In genomic region chr5:164504141-164504772, GRCh38 we compare ENCODE assay signal across 1 cellular context.
TF ChIP-seq lines count a peak whose summit lies in the region.

No MANE protein-coding gene starts in this region.

TF ChIP-seq in H1, 55 proteins besides CTCF, POLR2A, EP300 and RAD21 (continued from another document):
- TF ChIP-seq NRF1 (IDR thresholded peaks at IDR 0.05; ENCODE audit: low read depth, low read length) (no peak), TAF7 (optimal IDR thresholded peaks at IDR 0.05; ENCODE audit: borderline replicate concordance, low read depth, low read length) (no peak), SRF (IDR thresholded peaks at IDR 0.05; ENCODE audit: low read depth, low read length) (no peak), SP1 (IDR thresholded peaks at IDR 0.05; ENCODE audit: low read depth, low read length) (no peak), KDM1A (IDR thresholded peaks at IDR 0.05; ENCODE audit: borderline replicate concordance, low read length) (no peak), CREB1 (IDR thresholded peaks at IDR 0.05) (no peak), GABPA (IDR thresholded peaks at IDR 0.05; ENCODE audit: borderline replicate concordance, insufficient read depth, low read length) (no peak), NANOG (IDR thresholded peaks at IDR 0.05; ENCODE audit: insufficient read depth, low read depth, low read length, poor library complexity, severe bottlenecking) (no peak), PHF8 (conservative IDR thresholded peaks at IDR 0.05; ENCODE audit: low read depth, low read length) (no peak), TAF1 (IDR thresholded peaks at IDR 0.05; ENCODE audit: low read depth, low read length) (no peak), BCL11A (IDR thresholded peaks at IDR 0.05; ENCODE audit: low read depth in 2 of 2, low read length in 2 of 2) (no peak), TBP (IDR thresholded peaks at IDR 0.05; ENCODE audit: low read depth, low read length) (no peak), SUZ12 (IDR thresholded peaks at IDR 0.05; ENCODE audit: low read length) (no peak), RXRA (IDR thresholded peaks at IDR 0.05; ENCODE audit: insufficient read depth, low read depth, low read length) (no peak), CBX5 (IDR thresholded peaks at IDR 0.05; ENCODE audit: low read depth, low read length) (no peak), POLR2AphosphoS5 (IDR thresholded peaks at IDR 0.05; ENCODE audit: low read depth, low read length) (no peak)
- TF ChIP-seq, protein P1, sequence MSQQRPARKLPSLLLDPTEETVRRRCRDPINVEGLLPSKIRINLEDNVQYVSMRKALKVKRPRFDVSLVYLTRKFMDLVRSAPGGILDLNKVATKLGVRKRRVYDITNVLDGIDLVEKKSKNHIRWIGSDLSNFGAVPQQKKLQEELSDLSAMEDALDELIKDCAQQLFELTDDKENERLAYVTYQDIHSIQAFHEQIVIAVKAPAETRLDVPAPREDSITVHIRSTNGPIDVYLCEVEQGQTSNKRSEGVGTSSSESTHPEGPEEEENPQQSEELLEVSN (IDR thresholded peaks at IDR 0.05), result no peak
- TF ChIP-seq, protein P2, sequence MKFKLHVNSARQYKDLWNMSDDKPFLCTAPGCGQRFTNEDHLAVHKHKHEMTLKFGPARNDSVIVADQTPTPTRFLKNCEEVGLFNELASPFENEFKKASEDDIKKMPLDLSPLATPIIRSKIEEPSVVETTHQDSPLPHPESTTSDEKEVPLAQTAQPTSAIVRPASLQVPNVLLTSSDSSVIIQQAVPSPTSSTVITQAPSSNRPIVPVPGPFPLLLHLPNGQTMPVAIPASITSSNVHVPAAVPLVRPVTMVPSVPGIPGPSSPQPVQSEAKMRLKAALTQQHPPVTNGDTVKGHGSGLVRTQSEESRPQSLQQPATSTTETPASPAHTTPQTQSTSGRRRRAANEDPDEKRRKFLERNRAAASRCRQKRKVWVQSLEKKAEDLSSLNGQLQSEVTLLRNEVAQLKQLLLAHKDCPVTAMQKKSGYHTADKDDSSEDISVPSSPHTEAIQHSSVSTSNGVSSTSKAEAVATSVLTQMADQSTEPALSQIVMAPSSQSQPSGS (IDR thresholded peaks at IDR 0.05; ENCODE audit: low read length), result no peak
TF ChIP-seq in H1: peak in this region for 0.
